In genomic region chr2:44580875-44581515, GRCh38 we compare ENCODE assay signal across 17 cellular contexts.
DNase-seq lines count a peak whose midpoint lies in the region; ATAC-seq lines count a peak whose summit lies in the region.
"Had no signal": no experiment of that assay in that cellular context is flagged by ENCODE, and none has a peak within 500 bp of the region (broad histone marks: within the 10 kb centered on the region; RNA-seq: fewer than 3 reads in every experiment).

No MANE protein-coding gene starts in this region.

- H3K27me3 Mint-ChIP-seq in activated naive CD8-positive, alpha-beta T cell = no peaks in the 10 kb centered on the region
- H3K27me3 Mint-ChIP-seq in stimulated activated naive CD8-positive, alpha-beta T cell treated with anti-CD3 and anti-CD28 coated beads, Interleukin-15, amount 100 ng/mL, for 72 hours = no peaks in the 10 kb centered on the region
- H3K27me3 Mint-ChIP-seq: B cell; CD4-positive, alpha-beta memory T cell had no signal

- DNase-seq in SK-MEL-5 (ENCODE audit: low read depth, low spot score) (peak; percentile 95), left lobe of liver (ENCODE audit: low spot score) (no peak), mesenchymal stem cell (no peak), NCI-H2081 (lab: John Stamatoyannopoulos, UW) (no peak)
- DNase-seq in stimulated activated naive CD8-positive, alpha-beta T cell treated with anti-CD3 and anti-CD28 coated beads, Interleukin-15, amount 100 ng/mL, for 72 hours = no peak
- DNase-seq: C1 segment of cervical spinal cord; CD4-positive, alpha-beta memory T cell; COR-L47; DMS153; DMS79 treated with DMSO at 0.1 percent for 48 hours; EL; H9; IMR-90 had no signal

- no peak overlapping the region for H3K27ac ChIP-seq in mesenchymal stem cell (ENCODE audit: low read length, poor library complexity, severe bottlenecking)

- H2AFZ ChIP-seq in mesenchymal stem cell (ENCODE audit: low read depth, low read length) = no peak overlapping the region
- H2AFZ ChIP-seq: GM23338 had no signal

- H3K79me1 ChIP-seq in mesenchymal stem cell (replicated peaks; ENCODE audit: low read length, poor library complexity, severe bottlenecking) = peaks cover 5% of the 10 kb centered on the region

- no peak overlapping the region for H2BK120ac ChIP-seq in mesenchymal stem cell (ENCODE audit: low read depth, low read length)

- H3K9me3 ChIP-seq in mesenchymal stem cell (ENCODE audit: control insufficient read depth, low read length) = no peaks in the 10 kb centered on the region

- peaks cover 2% of the 10 kb centered on the region for H3K36me3 Mint-ChIP-seq in activated naive CD8-positive, alpha-beta T cell

- H3K4me1 ChIP-seq in mesenchymal stem cell (ENCODE audit: control insufficient read depth, insufficient read depth, low read depth, low read length) = no peaks in the 10 kb centered on the region

- 100% methylated on average over 2 of the region's 3 CpGs for WGBS in mesenchymal stem cell

- H3K9me3 Mint-ChIP-seq in activated naive CD8-positive, alpha-beta T cell (ENCODE audit: low read depth) = no peaks in the 10 kb centered on the region
- H3K9me3 Mint-ChIP-seq in stimulated activated naive CD8-positive, alpha-beta T cell treated with anti-CD3 and anti-CD28 coated beads, Interleukin-15, amount 100 ng/mL, for 72 hours = no peaks in the 10 kb centered on the region
- H3K9me3 Mint-ChIP-seq: CD4-positive, alpha-beta memory T cell; GM23338; H9 had no signal

- H3K4me3 Mint-ChIP-seq in activated naive CD8-positive, alpha-beta T cell = peak overlapping the region; percentile 15
- peak overlapping the region in 1 of 2 donors; percentile 2 for H3K4me3 Mint-ChIP-seq in stimulated activated naive CD8-positive, alpha-beta T cell treated with anti-CD3 and anti-CD28 coated beads, Interleukin-15, amount 100 ng/mL, for 72 hours
- H3K4me3 Mint-ChIP-seq: B cell; CD4-positive, alpha-beta memory T cell; GM23338; H9 had no signal

- no peak overlapping the region for H3K14ac ChIP-seq in mesenchymal stem cell (ENCODE audit: low read length in 2 of 2)

- H2BK5ac ChIP-seq in mesenchymal stem cell (ENCODE audit: low read depth, low read length, poor library complexity, severe bottlenecking) = no peak overlapping the region

- H4K91ac ChIP-seq in mesenchymal stem cell (ENCODE audit: low read length) = no peak overlapping the region

- H3K23ac ChIP-seq in mesenchymal stem cell (ENCODE audit: low read length in 2 of 2) = no peak overlapping the region

- no peak overlapping the region for H2AK5ac ChIP-seq in mesenchymal stem cell (ENCODE audit: low read length, severe bottlenecking)

- H2BK12ac ChIP-seq in mesenchymal stem cell (ENCODE audit: low read length in 2 of 2) = no peak overlapping the region

- peaks cover 55% of the 10 kb centered on the region for H3K4me1 Mint-ChIP-seq in activated naive CD8-positive, alpha-beta T cell (ENCODE audit: low read depth)
- H3K4me1 Mint-ChIP-seq in stimulated activated naive CD8-positive, alpha-beta T cell treated with anti-CD3 and anti-CD28 coated beads, Interleukin-15, amount 100 ng/mL, for 72 hours = peaks cover 61% of the 10 kb centered on the region

- H4K8ac ChIP-seq in mesenchymal stem cell (ENCODE audit: low read length) = no peak overlapping the region

- in situ Hi-C loops in SK-MEL-5 (cut with HindIII; ENCODE audit: low pct_unique_long_range_greater_than_20kb, low sequenced_read_pairs) = no loop called here

- H2BK15ac ChIP-seq in mesenchymal stem cell (ENCODE audit: low read depth, poor library complexity, severe bottlenecking) = no peak overlapping the region

- ATAC-seq in left lobe of liver (peak; percentile 23), HG02571 (IDR thresholded peaks at IDR 0.05; ENCODE audit: unreplicated experiment) (no peak)
- ATAC-seq in stimulated activated naive CD8-positive, alpha-beta T cell treated with anti-CD3 and anti-CD28 coated beads, Interleukin-15, amount 100 ng/mL, for 72 hours = peak; percentile 67
- ATAC-seq: GM23338 had no signal

- no peak overlapping the region for H3K4me2 ChIP-seq in mesenchymal stem cell (ENCODE audit: low read length, poor library complexity, severe bottlenecking)
- H3K4me2 ChIP-seq: GM23338 had no signal

- no peak overlapping the region for H3K4me3 ChIP-seq in mesenchymal stem cell (ENCODE audit: insufficient read depth in 1 of 2, low read depth in 1 of 2, low read length in 2 of 2)
- H3K4me3 ChIP-seq: GM23338 had no signal

- H3K27ac Mint-ChIP-seq in activated naive CD8-positive, alpha-beta T cell = peak overlapping the region; percentile 17
- H3K27ac Mint-ChIP-seq in stimulated activated naive CD8-positive, alpha-beta T cell treated with anti-CD3 and anti-CD28 coated beads, Interleukin-15, amount 100 ng/mL, for 72 hours = no peak overlapping the region
- H3K27ac Mint-ChIP-seq: B cell; CD4-positive, alpha-beta memory T cell; GM23338; H9 had no signal

- H3K18ac ChIP-seq in mesenchymal stem cell (ENCODE audit: low read depth in 1 of 2, low read length in 2 of 2) = no peak overlapping the region

- H3K36me3 ChIP-seq in mesenchymal stem cell (ENCODE audit: control insufficient read depth in 1 of 2, insufficient read depth in 2 of 2, low read depth in 1 of 2, low read length in 2 of 2) = no peaks in the 10 kb centered on the region

- no peak overlapping the region for H3K9ac ChIP-seq in mesenchymal stem cell (ENCODE audit: low read length)

- no peak overlapping the region for H3K4ac ChIP-seq in mesenchymal stem cell (ENCODE audit: low read depth in 1 of 2, low read length in 2 of 2)

- H3K27me3 ChIP-seq in mesenchymal stem cell (ENCODE audit: control insufficient read depth in 1 of 2, insufficient read depth in 1 of 2, low read length in 2 of 2) = no peaks in the 10 kb centered on the region
